ENCODE assay signal across 1 cellular context in the genomic region with DNA sequence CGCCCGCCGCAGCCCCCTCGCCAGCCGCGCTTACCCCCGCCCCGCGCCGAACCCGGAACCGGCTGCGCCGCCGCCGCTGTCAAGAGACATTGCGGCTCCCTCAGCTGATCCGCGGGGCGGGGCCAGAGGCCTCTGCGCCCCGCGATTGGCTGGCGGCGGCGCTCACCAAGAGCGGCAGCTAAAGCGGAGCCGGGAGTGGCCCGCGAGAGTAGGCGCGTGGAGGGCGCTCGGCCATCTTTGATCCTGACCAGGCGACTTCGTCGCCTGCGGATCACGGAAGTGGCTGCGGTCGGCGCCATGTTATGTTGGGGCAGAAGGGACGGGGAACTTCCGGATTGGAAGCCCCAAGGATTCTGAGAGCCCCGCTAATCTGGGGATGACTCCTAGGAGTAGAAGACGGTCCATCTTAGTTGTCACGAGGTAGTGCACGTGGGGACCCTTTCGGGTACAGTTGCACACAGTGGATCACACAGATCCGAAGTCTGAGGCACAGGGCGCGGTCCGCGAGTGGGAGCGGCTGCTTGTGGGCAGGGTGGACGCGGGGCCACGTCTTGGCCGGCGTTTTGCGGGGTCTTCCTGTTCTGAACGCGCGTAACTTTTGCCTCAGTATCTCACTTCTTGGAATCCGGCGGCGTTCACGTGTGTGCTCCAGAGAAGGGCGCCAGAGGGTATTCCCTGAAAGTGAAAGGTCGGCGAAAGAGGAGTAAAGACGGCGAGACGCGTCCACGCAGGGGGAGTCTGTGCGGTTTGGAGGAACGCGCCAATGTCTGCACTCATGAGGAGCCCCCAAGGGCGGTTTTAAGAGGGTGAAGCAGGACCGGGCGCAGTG.
TF ChIP-seq lines count a peak whose summit lies in the region.

A gene with protein sequence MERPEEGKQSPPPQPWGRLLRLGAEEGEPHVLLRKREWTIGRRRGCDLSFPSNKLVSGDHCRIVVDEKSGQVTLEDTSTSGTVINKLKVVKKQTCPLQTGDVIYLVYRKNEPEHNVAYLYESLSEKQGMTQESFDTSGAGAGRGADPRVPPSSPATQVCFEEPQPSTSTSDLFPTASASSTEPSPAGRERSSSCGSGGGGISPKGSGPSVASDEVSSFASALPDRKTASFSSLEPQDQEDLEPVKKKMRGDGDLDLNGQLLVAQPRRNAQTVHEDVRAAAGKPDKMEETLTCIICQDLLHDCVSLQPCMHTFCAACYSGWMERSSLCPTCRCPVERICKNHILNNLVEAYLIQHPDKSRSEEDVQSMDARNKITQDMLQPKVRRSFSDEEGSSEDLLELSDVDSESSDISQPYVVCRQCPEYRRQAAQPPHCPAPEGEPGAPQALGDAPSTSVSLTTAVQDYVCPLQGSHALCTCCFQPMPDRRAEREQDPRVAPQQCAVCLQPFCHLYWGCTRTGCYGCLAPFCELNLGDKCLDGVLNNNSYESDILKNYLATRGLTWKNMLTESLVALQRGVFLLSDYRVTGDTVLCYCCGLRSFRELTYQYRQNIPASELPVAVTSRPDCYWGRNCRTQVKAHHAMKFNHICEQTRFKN (minus strand): TSS at position 93 of the 829 bp plus-strand sequence. CDS start 277 bp downstream, outside the sequence.

TF ChIP-seq in K562, 482 proteins besides CTCF, POLR2A, EP300 and RAD21 (continued from another document and continues in another):
- TF ChIP-seq, protein P1, sequence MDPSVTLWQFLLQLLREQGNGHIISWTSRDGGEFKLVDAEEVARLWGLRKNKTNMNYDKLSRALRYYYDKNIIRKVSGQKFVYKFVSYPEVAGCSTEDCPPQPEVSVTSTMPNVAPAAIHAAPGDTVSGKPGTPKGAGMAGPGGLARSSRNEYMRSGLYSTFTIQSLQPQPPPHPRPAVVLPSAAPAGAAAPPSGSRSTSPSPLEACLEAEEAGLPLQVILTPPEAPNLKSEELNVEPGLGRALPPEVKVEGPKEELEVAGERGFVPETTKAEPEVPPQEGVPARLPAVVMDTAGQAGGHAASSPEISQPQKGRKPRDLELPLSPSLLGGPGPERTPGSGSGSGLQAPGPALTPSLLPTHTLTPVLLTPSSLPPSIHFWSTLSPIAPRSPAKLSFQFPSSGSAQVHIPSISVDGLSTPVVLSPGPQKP (CRISPR knock-in tag; IDR thresholded peaks at IDR 0.05) = no peak
- TF ChIP-seq YY1 (IDR thresholded peaks at IDR 0.05; ENCODE audit: borderline replicate concordance in 1 of 3, control insufficient read depth in 1 of 3, extremely low read depth in 1 of 3, insufficient read depth in 3 of 3, insufficient read length in 1 of 3, insufficient replicate concordance in 2 of 3, low read depth in 1 of 3, low read length in 2 of 3) (peak; percentile 95 to 99 (median 99)), KAT2B (IDR thresholded peaks at IDR 0.05; ENCODE audit: low read depth, low read length) (no peak), ZNF764 (CRISPR knock-in tag; IDR thresholded peaks at IDR 0.05; ENCODE audit: low read depth) (no peak), ZNF224 (CRISPR knock-in tag; IDR thresholded peaks at IDR 0.05) (no peak), SMARCC2 (IDR thresholded peaks at IDR 0.05; ENCODE audit: low read depth) (no peak), ZNF707 (CRISPR knock-in tag; conservative IDR thresholded peaks at IDR 0.05) (no peak), ZFP36 (IDR thresholded peaks at IDR 0.05; ENCODE audit: low read depth, low read length, partially characterized antibody) (no peak), SNIP1 (IDR thresholded peaks at IDR 0.05; ENCODE audit: low read depth) (no peak), HDAC3 (IDR thresholded peaks at IDR 0.05; ENCODE audit: borderline replicate concordance, partially characterized antibody) (no peak), TRIM24 (IDR thresholded peaks at IDR 0.05) (peak; percentile 26 to 57; a peak in 2 of 4 replicates), BCOR (IDR thresholded peaks at IDR 0.05) (no peak), MYC (IDR thresholded peaks at IDR 0.05; ENCODE audit: low read depth, low read length) (peak; percentile 94), MYC (CRISPR knock-in tag; IDR thresholded peaks at IDR 0.05; ENCODE audit: borderline replicate concordance, low read depth) (peak; percentile 83), ZNF436 (CRISPR knock-in tag; IDR thresholded peaks at IDR 0.05) (no peak), NFE2L1 (tag; IDR thresholded peaks at IDR 0.05; ENCODE audit: borderline replicate concordance, low read depth) (no peak), CBFA2T3 (IDR thresholded peaks at IDR 0.05) (no peak), HEY1 (CRISPR knock-in tag; IDR thresholded peaks at IDR 0.05; ENCODE audit: borderline replicate concordance) (no peak), MXI1 (IDR thresholded peaks at IDR 0.05; ENCODE audit: low read depth, low read length) (no peak), MAFK (IDR thresholded peaks at IDR 0.05; ENCODE audit: low read length) (no peak), DACH1 (IDR thresholded peaks at IDR 0.05; ENCODE audit: partially characterized antibody) (peak; percentile 93), ELF1 (tag; IDR thresholded peaks at IDR 0.05) (peak; percentile 99), NCOA2 (IDR thresholded peaks at IDR 0.05; ENCODE audit: partially characterized antibody in 2 of 2) (no peak), CHCHD3 (CRISPR knock-in tag; IDR thresholded peaks at IDR 0.05) (no peak)
- TF ChIP-seq, protein P2, sequence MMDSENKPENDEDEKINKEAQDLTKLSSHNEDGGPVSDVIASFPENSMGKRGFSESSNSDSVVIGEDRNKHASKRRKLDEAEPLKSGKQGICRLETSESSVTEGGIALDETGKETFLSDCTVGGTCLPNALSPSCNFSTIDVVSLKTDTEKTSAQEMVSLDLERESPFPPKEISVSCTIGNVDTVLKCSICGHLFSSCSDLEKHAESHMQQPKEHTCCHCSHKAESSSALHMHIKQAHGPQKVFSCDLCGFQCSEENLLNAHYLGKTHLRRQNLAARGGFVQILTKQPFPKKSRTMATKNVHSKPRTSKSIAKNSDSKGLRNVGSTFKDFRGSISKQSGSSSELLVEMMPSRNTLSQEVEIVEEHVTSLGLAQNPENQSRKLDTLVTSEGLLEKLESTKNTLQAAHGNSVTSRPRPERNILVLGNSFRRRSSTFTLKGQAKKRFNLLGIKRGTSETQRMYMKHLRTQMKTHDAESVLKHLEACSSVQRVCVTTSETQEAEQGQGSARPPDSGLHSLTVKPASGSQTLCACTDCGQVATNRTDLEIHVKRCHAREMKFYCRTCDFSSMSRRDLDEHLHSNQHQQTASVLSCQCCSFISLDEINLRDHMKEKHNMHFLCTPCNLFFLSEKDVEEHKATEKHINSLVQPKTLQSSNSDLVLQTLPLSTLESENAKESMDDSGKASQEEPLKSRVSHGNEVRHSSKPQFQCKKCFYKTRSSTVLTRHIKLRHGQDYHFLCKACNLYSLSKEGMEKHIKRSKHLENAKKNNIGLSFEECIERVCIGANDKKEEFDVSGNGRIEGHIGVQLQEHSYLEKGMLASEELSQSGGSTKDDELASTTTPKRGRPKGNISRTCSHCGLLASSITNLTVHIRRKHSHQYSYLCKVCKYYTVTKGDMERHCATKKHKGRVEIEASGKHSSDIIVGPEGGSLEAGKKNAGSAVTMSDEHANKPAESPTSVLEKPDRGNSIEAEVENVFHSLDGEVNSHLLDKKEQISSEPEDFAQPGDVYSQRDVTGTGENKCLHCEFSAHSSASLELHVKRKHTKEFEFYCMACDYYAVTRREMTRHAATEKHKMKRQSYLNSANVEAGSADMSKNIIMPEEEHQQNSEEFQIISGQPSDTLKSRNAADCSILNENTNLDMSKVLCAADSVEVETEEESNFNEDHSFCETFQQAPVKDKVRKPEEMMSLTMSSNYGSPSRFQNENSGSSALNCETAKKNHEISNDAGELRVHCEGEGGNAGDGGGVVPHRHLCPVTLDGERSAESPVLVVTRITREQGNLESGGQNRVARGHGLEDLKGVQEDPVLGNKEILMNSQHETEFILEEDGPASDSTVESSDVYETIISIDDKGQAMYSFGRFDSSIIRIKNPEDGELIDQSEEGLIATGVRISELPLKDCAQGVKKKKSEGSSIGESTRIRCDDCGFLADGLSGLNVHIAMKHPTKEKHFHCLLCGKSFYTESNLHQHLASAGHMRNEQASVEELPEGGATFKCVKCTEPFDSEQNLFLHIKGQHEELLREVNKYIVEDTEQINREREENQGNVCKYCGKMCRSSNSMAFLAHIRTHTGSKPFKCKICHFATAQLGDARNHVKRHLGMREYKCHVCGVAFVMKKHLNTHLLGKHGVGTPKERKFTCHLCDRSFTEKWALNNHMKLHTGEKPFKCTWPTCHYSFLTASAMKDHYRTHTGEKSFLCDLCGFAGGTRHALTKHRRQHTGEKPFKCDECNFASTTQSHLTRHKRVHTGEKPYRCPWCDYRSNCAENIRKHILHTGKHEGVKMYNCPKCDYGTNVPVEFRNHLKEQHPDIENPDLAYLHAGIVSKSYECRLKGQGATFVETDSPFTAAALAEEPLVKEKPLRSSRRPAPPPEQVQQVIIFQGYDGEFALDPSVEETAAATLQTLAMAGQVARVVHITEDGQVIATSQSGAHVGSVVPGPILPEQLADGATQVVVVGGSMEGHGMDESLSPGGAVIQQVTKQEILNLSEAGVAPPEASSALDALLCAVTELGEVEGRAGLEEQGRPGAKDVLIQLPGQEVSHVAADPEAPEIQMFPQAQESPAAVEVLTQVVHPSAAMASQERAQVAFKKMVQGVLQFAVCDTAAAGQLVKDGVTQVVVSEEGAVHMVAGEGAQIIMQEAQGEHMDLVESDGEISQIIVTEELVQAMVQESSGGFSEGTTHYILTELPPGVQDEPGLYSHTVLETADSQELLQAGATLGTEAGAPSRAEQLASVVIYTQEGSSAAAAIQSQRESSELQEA (IDR thresholded peaks at IDR 0.05; ENCODE audit: low read depth) = no peak
- TF ChIP-seq, protein P3, sequence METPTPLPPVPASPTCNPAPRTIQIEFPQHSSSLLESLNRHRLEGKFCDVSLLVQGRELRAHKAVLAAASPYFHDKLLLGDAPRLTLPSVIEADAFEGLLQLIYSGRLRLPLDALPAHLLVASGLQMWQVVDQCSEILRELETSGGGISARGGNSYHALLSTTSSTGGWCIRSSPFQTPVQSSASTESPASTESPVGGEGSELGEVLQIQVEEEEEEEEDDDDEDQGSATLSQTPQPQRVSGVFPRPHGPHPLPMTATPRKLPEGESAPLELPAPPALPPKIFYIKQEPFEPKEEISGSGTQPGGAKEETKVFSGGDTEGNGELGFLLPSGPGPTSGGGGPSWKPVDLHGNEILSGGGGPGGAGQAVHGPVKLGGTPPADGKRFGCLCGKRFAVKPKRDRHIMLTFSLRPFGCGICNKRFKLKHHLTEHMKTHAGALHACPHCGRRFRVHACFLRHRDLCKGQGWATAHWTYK (CRISPR knock-in tag; IDR thresholded peaks at IDR 0.05) = peak; percentile 70; the same call in 1 of the 2 replicates
- TF ChIP-seq, protein P4, sequence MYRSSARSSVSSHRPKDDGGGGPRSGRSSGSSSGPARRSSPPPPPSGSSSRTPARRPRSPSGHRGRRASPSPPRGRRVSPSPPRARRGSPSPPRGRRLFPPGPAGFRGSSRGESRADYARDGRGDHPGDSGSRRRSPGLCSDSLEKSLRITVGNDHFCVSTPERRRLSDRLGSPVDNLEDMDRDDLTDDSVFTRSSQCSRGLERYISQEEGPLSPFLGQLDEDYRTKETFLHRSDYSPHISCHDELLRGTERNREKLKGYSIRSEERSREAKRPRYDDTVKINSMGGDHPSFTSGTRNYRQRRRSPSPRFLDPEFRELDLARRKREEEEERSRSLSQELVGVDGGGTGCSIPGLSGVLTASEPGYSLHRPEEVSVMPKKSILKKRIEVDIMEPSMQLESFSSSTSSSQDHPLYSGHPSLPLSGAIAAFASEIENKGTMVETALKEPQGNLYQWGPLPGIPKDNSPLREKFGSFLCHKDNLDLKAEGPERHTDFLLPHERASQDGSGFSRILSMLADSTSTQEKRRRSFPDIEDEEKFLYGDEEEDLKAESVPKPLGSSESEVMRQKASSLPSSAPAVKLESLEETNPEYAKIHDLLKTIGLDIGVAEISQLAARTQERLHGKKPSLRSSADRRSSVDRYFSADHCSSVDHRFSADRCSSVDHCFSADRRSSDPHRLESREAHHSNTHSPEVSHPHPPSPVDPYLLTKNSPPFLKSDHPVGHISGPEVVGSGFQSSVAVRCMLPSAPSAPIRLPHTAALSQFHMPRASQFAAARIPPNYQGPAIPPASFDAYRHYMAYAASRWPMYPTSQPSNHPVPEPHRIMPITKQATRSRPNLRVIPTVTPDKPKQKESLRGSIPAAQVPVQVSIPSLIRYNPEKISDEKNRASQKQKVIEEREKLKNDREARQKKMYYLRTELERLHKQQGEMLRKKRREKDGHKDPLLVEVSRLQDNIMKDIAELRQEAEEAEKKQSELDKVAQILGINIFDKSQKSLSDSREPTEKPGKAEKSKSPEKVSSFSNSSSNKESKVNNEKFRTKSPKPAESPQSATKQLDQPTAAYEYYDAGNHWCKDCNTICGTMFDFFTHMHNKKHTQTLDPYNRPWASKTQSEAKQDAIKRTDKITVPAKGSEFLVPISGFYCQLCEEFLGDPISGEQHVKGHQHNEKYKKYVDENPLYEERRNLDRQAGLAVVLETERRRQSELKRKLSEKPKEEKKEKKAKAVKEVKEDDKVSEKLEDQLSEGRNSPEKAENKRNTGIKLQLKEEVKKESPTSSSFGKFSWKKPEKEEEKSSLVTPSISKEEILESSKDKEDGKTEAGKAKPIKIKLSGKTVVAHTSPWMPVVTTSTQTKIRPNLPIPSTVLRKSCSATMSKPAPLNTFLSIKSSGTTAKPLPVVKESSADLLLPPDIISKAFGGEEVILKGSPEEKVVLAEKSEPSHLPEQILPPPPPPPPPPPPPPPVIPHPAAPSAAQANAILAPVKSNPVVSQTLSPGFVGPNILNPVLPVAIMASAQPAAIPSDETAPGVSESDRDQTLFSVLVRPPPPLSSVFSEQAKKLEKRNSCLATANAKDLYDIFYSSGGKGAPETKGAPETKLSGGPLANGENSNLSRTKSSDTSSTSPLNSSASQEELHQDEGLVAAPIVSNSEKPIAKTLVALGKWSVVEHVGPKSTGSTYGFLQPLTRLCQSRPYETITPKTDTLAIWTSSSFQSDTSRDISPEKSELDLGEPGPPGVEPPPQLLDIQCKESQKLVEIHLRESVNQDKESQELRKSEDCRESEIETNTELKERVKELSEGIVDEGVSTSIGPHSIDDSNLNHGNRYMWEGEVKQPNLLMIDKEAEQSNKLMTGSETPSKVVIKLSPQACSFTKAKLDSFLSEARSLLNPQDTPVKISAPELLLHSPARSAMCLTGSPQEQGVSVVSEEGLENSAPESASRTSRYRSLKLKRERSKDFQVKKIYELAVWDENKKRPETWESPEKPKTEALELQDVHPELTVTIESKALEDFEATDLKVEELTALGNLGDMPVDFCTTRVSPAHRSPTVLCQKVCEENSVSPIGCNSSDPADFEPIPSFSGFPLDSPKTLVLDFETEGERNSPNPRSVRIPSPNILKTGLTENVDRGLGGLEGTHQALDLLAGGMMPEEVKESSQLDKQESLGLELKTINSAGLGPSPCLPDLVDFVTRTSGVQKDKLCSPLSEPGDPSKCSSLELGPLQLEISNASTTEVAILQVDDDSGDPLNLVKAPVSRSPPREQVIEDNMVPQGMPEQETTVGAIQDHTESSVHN (IDR thresholded peaks at IDR 0.05; ENCODE audit: borderline replicate concordance in 1 of 2, low read depth in 1 of 2) = no peak
- TF ChIP-seq, protein P5, sequence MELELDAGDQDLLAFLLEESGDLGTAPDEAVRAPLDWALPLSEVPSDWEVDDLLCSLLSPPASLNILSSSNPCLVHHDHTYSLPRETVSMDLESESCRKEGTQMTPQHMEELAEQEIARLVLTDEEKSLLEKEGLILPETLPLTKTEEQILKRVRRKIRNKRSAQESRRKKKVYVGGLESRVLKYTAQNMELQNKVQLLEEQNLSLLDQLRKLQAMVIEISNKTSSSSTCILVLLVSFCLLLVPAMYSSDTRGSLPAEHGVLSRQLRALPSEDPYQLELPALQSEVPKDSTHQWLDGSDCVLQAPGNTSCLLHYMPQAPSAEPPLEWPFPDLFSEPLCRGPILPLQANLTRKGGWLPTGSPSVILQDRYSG (tag; conservative IDR thresholded peaks at IDR 0.05; ENCODE audit: low read depth) = peak; percentile 92
- TF ChIP-seq, protein P6, sequence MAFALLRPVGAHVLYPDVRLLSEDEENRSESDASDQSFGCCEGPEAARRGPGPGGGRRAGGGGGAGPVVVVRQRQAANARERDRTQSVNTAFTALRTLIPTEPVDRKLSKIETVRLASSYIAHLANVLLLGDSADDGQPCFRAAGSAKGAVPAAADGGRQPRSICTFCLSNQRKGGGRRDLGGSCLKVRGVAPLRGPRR (CRISPR knock-in tag; IDR thresholded peaks at IDR 0.05) = peak; percentile 65; the same call in 1 of the 2 replicates
